7 cellular contexts compared by ENCODE assay signal in the genomic region with DNA sequence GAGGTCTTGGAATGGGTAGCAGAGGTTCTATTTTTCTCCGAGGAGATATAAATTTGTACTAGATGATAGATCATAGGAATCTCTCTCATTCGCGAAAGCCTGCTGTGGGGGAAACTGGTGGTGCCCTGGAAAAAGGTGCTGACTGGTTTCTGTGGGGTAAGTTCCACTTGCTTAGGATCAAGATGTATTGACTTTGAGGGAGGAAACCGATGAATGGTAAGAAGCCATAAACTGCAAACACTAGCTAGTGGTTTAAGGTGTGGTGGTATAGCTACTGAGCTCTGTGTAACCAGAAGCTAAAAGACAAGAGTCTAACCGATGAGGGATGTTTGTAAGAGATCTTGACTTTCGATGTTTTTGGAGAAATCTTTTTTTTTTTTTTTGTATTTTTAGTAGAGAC. TPM values are rescaled to one million over a fixed set of nuclear protein-coding genes. Genes with fewer than 3 reads are reported as not detected.
A peak's percentile ranks its signal among the peaks of the same experiment; 100 is the strongest.
DNase-seq lines count a peak whose midpoint lies in the region; ATAC-seq and TF ChIP-seq lines count a peak whose summit lies in the region.

No MANE protein-coding gene starts in this region.

- DNase-seq in GM13977 (ENCODE audit: low spot score) = peak; percentile 49
- DNase-seq in OCI-M1 (lab: John Stamatoyannopoulos, UW) = peak; percentile 53
- peak; percentile 40 for DNase-seq in dermis blood vessel endothelial cell
- DNase-seq in naive thymus-derived CD8-positive, alpha-beta T cell = peak in 5 of 10 donors; percentile 1 to 34 (median 17)
- DNase-seq in NCI-H2196 (lab: John Stamatoyannopoulos, UW; ENCODE audit: unreplicated experiment) = no peak
- DNase-seq in DMS153 (lab: John Stamatoyannopoulos, UW) = no peak

- peak overlapping the region; percentile 87 to 97 (median 92) for H3K4me3 Mint-ChIP-seq in naive thymus-derived CD8-positive, alpha-beta T cell

- no peaks in the 10 kb centered on the region for H3K27me3 Mint-ChIP-seq in naive thymus-derived CD8-positive, alpha-beta T cell

- no peaks in the 10 kb centered on the region for H3K9me3 Mint-ChIP-seq in naive thymus-derived CD8-positive, alpha-beta T cell

- H3K36me3 Mint-ChIP-seq in naive thymus-derived CD8-positive, alpha-beta T cell = peaks cover 0 to 13% (median 6%) of the 10 kb centered on the region in 3 donors

- peaks cover 36 to 69% (median 60%) of the 10 kb centered on the region in 4 donors for H3K4me1 Mint-ChIP-seq in naive thymus-derived CD8-positive, alpha-beta T cell

- TF ChIP-seq CTCF in GM13977 (IDR thresholded peaks at IDR 0.05; ENCODE audit: extremely low read depth, insufficient read depth, missing control alignments) = no peak

- H3K27ac Mint-ChIP-seq in naive thymus-derived CD8-positive, alpha-beta T cell = peak overlapping the region; percentile 79 to 96 (median 91)

- in situ Hi-C loops in GM13977 (cut with MboI; ENCODE audit: low pct_unique_long_range_greater_than_20kb, low sequenced_read_pairs, unreplicated experiment) = no loop called here

- POLR2A ChIA-PET in naive thymus-derived CD8-positive, alpha-beta T cell (lab: Charles Lee) = interaction anchor here (0.6 to 4.0 kb wide), 7 partner anchors 12 to 181 kb away, joined by 3 to 32 read pairs (median 5); partner anchors contain the start of genes HNRNPA3 and NFE2L2

- ATAC-seq in naive thymus-derived CD8-positive, alpha-beta T cell = peak; percentile 13 to 50
- no peak for ATAC-seq in GM18909 (IDR thresholded peaks at IDR 0.05; ENCODE audit: poor library complexity, unreplicated experiment)

RNA-seq across cellular contexts. Expression of gene AGPS, which starts 0.8 kb away (rescaled TPM):
- total RNA-seq in dermis blood vessel endothelial cell = 96.8 and 108 TPM in 2 replicates
- total RNA-seq in naive thymus-derived CD8-positive, alpha-beta T cell = 10 to 100 TPM; 24.8 to 25.6 TPM
- 10 to 100 TPM; 13.0 to 16.3 (median 13.2) TPM for polyA plus RNA-seq in naive thymus-derived CD8-positive, alpha-beta T cell

Comparison
In these comparisons a context has a peak if more than half of its experiments do, and no peak if none do; other contexts are left out.
1. DNase-seq: peak in GM13977 (single experiment), OCI-M1 (single experiment) and dermis blood vessel endothelial cell (single experiment); none in NCI-H2196 (single experiment) and DMS153 (single experiment).